In the genomic region with DNA sequence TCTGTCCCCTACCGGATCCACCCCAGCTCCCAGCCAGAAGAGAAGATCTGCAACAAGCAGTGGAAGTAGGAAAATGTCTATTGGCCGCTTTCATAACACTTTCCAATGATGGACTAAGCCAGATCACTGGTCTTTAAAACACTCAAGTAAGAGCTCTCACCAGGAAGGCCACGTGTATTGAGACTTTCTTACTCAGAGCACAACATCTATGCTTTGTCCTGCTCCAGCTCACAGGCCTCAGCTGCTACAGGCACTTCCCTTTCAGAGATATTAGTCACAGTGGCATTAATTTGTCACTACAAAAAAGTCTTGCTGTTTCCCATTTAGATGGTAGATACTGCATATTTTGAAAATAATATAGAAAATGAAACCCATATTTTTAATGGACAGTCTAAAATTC, we compare ENCODE assay signal across 10 cellular contexts.
DNase-seq lines count a peak whose midpoint lies in the region; ATAC-seq and TF ChIP-seq lines count a peak whose summit lies in the region.
"Had no signal": no experiment of that assay in that cellular context is flagged by ENCODE, and none has a peak within 500 bp of the region (broad histone marks: within the 10 kb centered on the region; RNA-seq: fewer than 3 reads in every experiment).

No MANE protein-coding gene starts in this region.

- H3K36me3 ChIP-seq in mucosa of descending colon (ENCODE audit: low read depth) (no peaks in the 10 kb centered on the region), left ventricle myocardium inferior (peaks cover 4% of the 10 kb centered on the region), ovary (no peaks in the 10 kb centered on the region)
- H3K36me3 ChIP-seq: right lobe of liver had no signal

- H3K4me3 ChIP-seq in mucosa of descending colon (no peak overlapping the region), left ventricle myocardium inferior (no peak overlapping the region), ovary (no peak overlapping the region)
- H3K4me3 ChIP-seq: right lobe of liver had no signal

- no TSS peak for BruUV-seq in MCF 10A (replicated peaks; lab: Mats Ljungman, UMichigan)

- TF ChIP-seq POLR2A in ovary (IDR thresholded peaks at IDR 0.05), result no peak

- no peaks in the 10 kb centered on the region for H3K4me1 Mint-ChIP-seq in MCF 10A (ENCODE audit: insufficient read depth, unreplicated experiment)

- H3K27ac ChIP-seq in left ventricle myocardium inferior (replicated peaks) (no peak overlapping the region), ovary (no peak overlapping the region)
- H3K27ac ChIP-seq: right lobe of liver had no signal

- peaks cover 17% of the 10 kb centered on the region for H3K36me3 Mint-ChIP-seq in MCF 10A (ENCODE audit: insufficient read depth, unreplicated experiment)

- H3K9me3 Mint-ChIP-seq in MCF 10A (ENCODE audit: unreplicated experiment), result no peaks in the 10 kb centered on the region

- intact Hi-C loops in mucosa of descending colon (cut with DNase I, micrococcal nuclease), result no loop called here
- intact Hi-C loops in left ventricle myocardium inferior (cut with micrococcal nuclease), result no loop called here
- intact Hi-C loops in ovary (cut with DNase I), result no loop called here
- intact Hi-C loops in MCF 10A (cut with micrococcal nuclease), result no loop called here

- H3K4me3 Mint-ChIP-seq in MCF 10A (ENCODE audit: unreplicated experiment), result no peak overlapping the region

- CTCF ChIA-PET in MCF 10A (lab: Yijun Ruan, JAX), result no interaction called here

- TF ChIP-seq CTCF in mucosa of descending colon (IDR thresholded peaks at IDR 0.05) (no peak), left ventricle myocardium inferior (IDR thresholded peaks at IDR 0.05; ENCODE audit: borderline replicate concordance) (no peak), ovary (IDR thresholded peaks at IDR 0.05) (no peak), MCF 10A (IDR thresholded peaks at IDR 0.05; ENCODE audit: unreplicated experiment) (no peak)

- H3K27me3 ChIP-seq in left ventricle myocardium inferior (ENCODE audit: low read depth), result no peaks in the 10 kb centered on the region
- H3K27me3 ChIP-seq in ovary, result no peaks in the 10 kb centered on the region
- H3K27me3 ChIP-seq: right lobe of liver had no signal

- no peaks in the 10 kb centered on the region for H3K27me3 Mint-ChIP-seq in MCF 10A (ENCODE audit: insufficient read depth, unreplicated experiment)

- no peaks in the 10 kb centered on the region for H3K9me3 ChIP-seq in mucosa of descending colon
- H3K9me3 ChIP-seq in left ventricle myocardium inferior (replicated peaks), result no peaks in the 10 kb centered on the region
- no peaks in the 10 kb centered on the region for H3K9me3 ChIP-seq in ovary
- H3K9me3 ChIP-seq: right lobe of liver had no signal

- H3K27ac Mint-ChIP-seq in MCF 10A (ENCODE audit: low read depth, unreplicated experiment), result no peak overlapping the region

- TF ChIP-seq EP300 in ovary (IDR thresholded peaks at IDR 0.05), result no peak

- DNase-seq in Kasumi-1 (lab: John Stamatoyannopoulos, UW) (peak; percentile 78 to 80), myocyte (ENCODE audit: low read depth) (peak; percentile 55), mucosa of descending colon (no peak), left ventricle myocardium inferior (no peak), ovary (no peak), MCF 10A (ENCODE audit: unreplicated experiment) (no peak)
- DNase-seq: NCI-H524 treated with DMSO at 0.1 percent for 48 hours, right lobe of liver had no signal

- peak; percentile 83 for ATAC-seq in GM18873 (IDR thresholded peaks at IDR 0.05; ENCODE audit: low FRiP score, unreplicated experiment)
- peak; percentile 91 for ATAC-seq in HG02571 (IDR thresholded peaks at IDR 0.05; ENCODE audit: unreplicated experiment)
- no peak for ATAC-seq in mucosa of descending colon
- ATAC-seq: right lobe of liver had no signal

- 76 to 81% (median 78%) methylated on average over 3 of the region's 3 CpGs for WGBS in ovary, 3 donors

- no peaks in the 10 kb centered on the region for H3K4me1 ChIP-seq in mucosa of descending colon (ENCODE audit: low read depth)
- no peaks in the 10 kb centered on the region for H3K4me1 ChIP-seq in left ventricle myocardium inferior
- no peaks in the 10 kb centered on the region for H3K4me1 ChIP-seq in ovary (ENCODE audit: insufficient read depth)
- H3K4me1 ChIP-seq: right lobe of liver had no signal

- POLR2A ChIA-PET in MCF 10A (lab: Yijun Ruan, JAX), result no interaction called here

Comparison
In these comparisons a context has a peak if more than half of its experiments do, and no peak if none do; other contexts are left out.
1. DNase-seq: peak in Kasumi-1 (2 of 2) and myocyte (single experiment); none in mucosa of descending colon (0 of 3), left ventricle myocardium inferior (single experiment), ovary (0 of 5) and MCF 10A (single experiment).